14 cellular contexts compared by ENCODE assay signal in genomic region chr2:2664989-2665833, GRCh38.
DNase-seq lines count a peak whose midpoint lies in the region; ATAC-seq, FAIRE-seq and TF ChIP-seq lines count a peak whose summit lies in the region.
"Had no signal": no experiment of that assay in that cellular context is flagged by ENCODE, and none has a peak within 500 bp of the region (broad histone marks: within the 10 kb centered on the region; RNA-seq: fewer than 3 reads in every experiment).

No MANE protein-coding gene starts in this region.

- H3K4ac ChIP-seq in trophoblast cell (ENCODE audit: low read depth, low read length) = no peak overlapping the region

- H3K23ac ChIP-seq in trophoblast cell (ENCODE audit: low read length) = no peak overlapping the region

- H3K9ac ChIP-seq in trophoblast cell (ENCODE audit: low read length) = no peak overlapping the region

- H3K14ac ChIP-seq in trophoblast cell (ENCODE audit: low read length) = peak overlapping the region; percentile 11

- peak overlapping the region; percentile 23 for H3K27ac ChIP-seq in trophoblast cell (ENCODE audit: low read depth, low read length)
- H3K27ac ChIP-seq: HL-60, ovary had no signal

- no peak overlapping the region for H2BK5ac ChIP-seq in trophoblast cell (ENCODE audit: low read depth, low read length, poor library complexity)

- peak overlapping the region; percentile 24 for H4K91ac ChIP-seq in trophoblast cell (ENCODE audit: low read depth, low read length)

- no peak for TF ChIP-seq CTCF in bronchial epithelial cell (IDR thresholded peaks at IDR 0.05; ENCODE audit: insufficient read depth, low read length, severe bottlenecking)

- ATAC-seq in GM21360 (IDR thresholded peaks at IDR 0.05; ENCODE audit: unreplicated experiment) = no peak

- no peak overlapping the region for H3K4me2 ChIP-seq in trophoblast cell (ENCODE audit: low read length)

- H2AFZ ChIP-seq in trophoblast cell (ENCODE audit: insufficient read depth, low read length, poor library complexity) = no peak overlapping the region

- no peak overlapping the region for H4K8ac ChIP-seq in trophoblast cell (ENCODE audit: low read depth, low read length)

- peak overlapping the region; percentile 18 for H2BK120ac ChIP-seq in trophoblast cell (ENCODE audit: insufficient read depth, low read length, poor library complexity)

- H3K4me3 ChIP-seq in bronchial epithelial cell (ENCODE audit: low read depth, low read length) (no peak overlapping the region), trophoblast cell (ENCODE audit: low read depth, low read length) (no peak overlapping the region)
- H3K4me3 ChIP-seq: ovary had no signal

- H3K18ac ChIP-seq in trophoblast cell (ENCODE audit: low read length) = no peak overlapping the region

- peaks cover 5% of the 10 kb centered on the region for H3K9me3 ChIP-seq in trophoblast cell (ENCODE audit: insufficient read depth, low read depth, low read length)
- H3K9me3 ChIP-seq: ovary had no signal

- H3K4me1 ChIP-seq in trophoblast cell (ENCODE audit: control insufficient read depth in 1 of 2, insufficient read depth in 2 of 2, low read length in 2 of 2) = peaks cover 5 to 13% of the 10 kb centered on the region in 2 experiments

- WGBS in trophoblast cell (ENCODE audit: extremely low coverage, insufficient coverage, insufficient read length) = no CpG with 5 or more reads among the region's 28 CpGs

- no peak overlapping the region for H4K12ac ChIP-seq in trophoblast cell (ENCODE audit: low read depth, low read length)

- no peak overlapping the region for H2AK5ac ChIP-seq in trophoblast cell (ENCODE audit: low read length)

- H3K27me3 ChIP-seq in bronchial epithelial cell (ENCODE audit: control insufficient read depth, insufficient read depth, low read length) (no peaks in the 10 kb centered on the region), trophoblast cell (ENCODE audit: insufficient read depth, low read length) (no peaks in the 10 kb centered on the region)
- H3K27me3 ChIP-seq: ovary had no signal

- peaks cover 5% of the 10 kb centered on the region for H3K79me1 ChIP-seq in trophoblast cell (ENCODE audit: low read length)

- H3K36me3 ChIP-seq in bronchial epithelial cell (ENCODE audit: control insufficient read depth, insufficient read depth, low read length) (no peaks in the 10 kb centered on the region), trophoblast cell (ENCODE audit: control insufficient read depth in 1 of 2, insufficient read depth in 2 of 2, low read length in 2 of 2) (no peaks in the 10 kb centered on the region)
- H3K36me3 ChIP-seq: ovary had no signal

- no peak for FAIRE-seq in bronchial epithelial cell (lab: Jason Lieb, UNC)
- no peak for FAIRE-seq in frontal cortex (lab: Jason Lieb, UNC)
- FAIRE-seq: islet of Langerhans had no signal

- peak; percentile 14 for DNase-seq in D341Med (ENCODE audit: low spot score)
- peak; percentile 57 for DNase-seq in NCI-H2171 (lab: John Stamatoyannopoulos, UW)
- DNase-seq in bronchial epithelial cell (ENCODE audit: low read depth) = peak; percentile 7
- DNase-seq in trophoblast cell = no peak
- DNase-seq in NCI-H187 treated with DMSO at 0.1 percent for 48 hours (lab: John Stamatoyannopoulos, UW) = no peak
- no peak for DNase-seq in frontal cortex (ENCODE audit: low spot score in 2 of 2)
- no peak for DNase-seq in NCI-H524 treated with DMSO at 0.1 percent for 48 hours (lab: John Stamatoyannopoulos, UW)
- DNase-seq: activated CD8-positive, alpha-beta memory T cell treated with anti-CD3 and anti-CD28 coated beads, Interleukin-2, amount 50 U/mL, for 48 hours; COR-L47; NCI-H1105 treated with DMSO at 0.1 percent for 48 hours; ovary had no signal

- peak overlapping the region; percentile 56 for H2BK12ac ChIP-seq in trophoblast cell (ENCODE audit: low read length)

- no peaks in the 10 kb centered on the region for H3K79me2 ChIP-seq in trophoblast cell (ENCODE audit: control insufficient read depth, insufficient read depth, low read length, poor library complexity)

Comparison
In these comparisons a context has a peak if more than half of its experiments do, and no peak if none do; other contexts are left out.
1. DNase-seq: peak in D341Med (single experiment), NCI-H2171 (single experiment) and bronchial epithelial cell (single experiment); none in trophoblast cell (0 of 2), NCI-H187 treated with DMSO at 0.1 percent for 48 hours (single experiment), frontal cortex (0 of 2) and NCI-H524 treated with DMSO at 0.1 percent for 48 hours (single experiment).